In the genomic region with DNA sequence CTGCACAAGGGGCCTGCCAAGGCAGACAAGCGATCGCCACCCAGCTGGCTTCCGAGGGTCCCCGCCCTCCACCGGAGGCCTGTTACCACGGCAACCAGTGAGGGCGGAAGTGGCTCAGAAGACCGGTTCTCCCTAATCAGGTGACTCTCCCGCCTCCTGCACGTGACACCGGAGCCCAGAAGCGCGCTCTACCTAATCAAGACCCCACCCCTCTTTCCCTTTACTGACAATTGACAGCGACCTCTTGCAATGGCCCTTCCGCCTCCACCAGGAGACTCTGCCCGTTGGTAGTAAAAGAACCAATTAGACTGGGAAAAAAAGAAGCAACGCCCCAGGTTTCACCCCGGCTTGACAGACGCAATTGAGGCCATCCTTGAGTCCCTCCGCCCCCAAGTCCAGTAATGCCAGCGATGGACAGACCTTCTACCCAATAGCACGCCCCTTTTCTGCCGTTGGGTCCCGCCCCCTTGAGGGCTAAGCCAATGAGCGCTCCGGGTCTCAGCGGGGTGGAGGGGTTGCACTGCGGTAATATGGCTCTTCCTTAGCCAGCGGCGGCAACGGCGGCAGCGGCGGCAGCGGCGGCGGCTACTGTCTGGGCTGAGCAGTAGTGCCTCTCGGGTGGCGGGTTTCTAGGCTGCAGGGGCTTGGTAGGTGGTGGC, we compare ENCODE assay signal across 8 cellular contexts. TPM values are rescaled to one million over a fixed set of nuclear protein-coding genes. Genes with fewer than 3 reads are reported as not detected.
DNase-seq lines count a peak whose midpoint lies in the region; ATAC-seq and TF ChIP-seq lines count a peak whose summit lies in the region.

A gene (plus strand): TSS at position 525 of the 659 bp plus-strand sequence. CDS start 198 bp downstream, outside the sequence.

- peak within 1 kb of the TSS; percentile 91 for H3K4me2 ChIP-seq in KMS-11

- no peaks in the 10 kb centered on the region for H4K20me1 ChIP-seq in KMS-11 (ENCODE audit: insufficient read depth)

- H3K79me2 ChIP-seq in KMS-11 (ENCODE audit: insufficient read depth, low read depth), result peaks cover 16% of the 10 kb centered on the region; the same call in 1 of the 2 replicates

- H3K27ac ChIP-seq in KMS-11, result peak within 1 kb of the TSS; percentile 47
- H3K27ac ChIP-seq in Peyer's patch, result peak within 1 kb of the TSS; percentile 94 to 99 (median 96)
- H3K27ac ChIP-seq in muscle layer of colon (ENCODE audit: low read depth, low read length), result peak within 1 kb of the TSS; percentile 93

- peak within 1 kb of the TSS; percentile 64 for H2AFZ ChIP-seq in KMS-11 (ENCODE audit: low read depth)

- TF ChIP-seq POLR2A in Peyer's patch (IDR thresholded peaks at IDR 0.05), result peak; percentile 78 to 90

- no peak for TF ChIP-seq CTCF in KMS-11 (conservative IDR thresholded peaks at IDR 0.05; ENCODE audit: low read depth, low read length)
- peak in 4 of 6 experiments; percentile 12 to 44 (median 38) for TF ChIP-seq CTCF in Peyer's patch (IDR thresholded peaks at IDR 0.05)

- DNase-seq in DMS53 treated with DMSO at 0.1 percent for 48 hours (lab: John Stamatoyannopoulos, UW; ENCODE audit: unreplicated experiment) (peak; percentile 100), Peyer's patch (peak; percentile 97 to 99 (median 99))
- DNase-seq in activated T-cell treated with anti-CD3 and anti-CD28 coated beads, Interleukin-2, amount 50 U/mL, for 48 hours, result peak; percentile 99 to 100
- peak; percentile 96 for DNase-seq in stimulated activated CD8-positive, alpha-beta memory T cell treated with anti-CD3 and anti-CD28 coated beads, Interleukin-7, amount 100 ng/mL, for 24 hours (ENCODE audit: low read depth)

- peaks cover 37% of the 10 kb centered on the region for H3K4me1 ChIP-seq in KMS-11 (ENCODE audit: low read depth, poor library complexity, severe bottlenecking)
- peaks cover 0 to 19% (median 9%) of the 10 kb centered on the region in 4 donors for H3K4me1 ChIP-seq in Peyer's patch
- peaks cover 28% of the 10 kb centered on the region for H3K4me1 ChIP-seq in muscle layer of colon (ENCODE audit: insufficient read depth, low read length)

- H3K27me3 ChIP-seq in KMS-11 (ENCODE audit: insufficient read depth, low read depth), result no peaks in the 10 kb centered on the region
- H3K27me3 ChIP-seq in Peyer's patch, result no peaks in the 10 kb centered on the region
- H3K27me3 ChIP-seq in muscle layer of colon (ENCODE audit: control insufficient read depth in 1 of 2, insufficient read depth in 2 of 2, low read length in 2 of 2), result no peaks in the 10 kb centered on the region

- no peaks in the 10 kb centered on the region for H3K36me3 ChIP-seq in KMS-11 (ENCODE audit: insufficient read depth)
- no peaks in the 10 kb centered on the region for H3K36me3 ChIP-seq in Peyer's patch
- H3K36me3 ChIP-seq in muscle layer of colon (ENCODE audit: insufficient read depth, low read length), result no peaks in the 10 kb centered on the region

- H3K4me3 ChIP-seq in KMS-11 (IDR thresholded peaks at IDR 0.05; ENCODE audit: insufficient read depth, low read depth, low read length) (peak within 1 kb of the TSS; percentile 61), Peyer's patch (peak within 1 kb of the TSS; percentile 86 to 98 (median 96)), muscle layer of colon (ENCODE audit: low read depth in 1 of 2, low read length in 2 of 2) (peak within 1 kb of the TSS; percentile 59 to 95)

- no peaks in the 10 kb centered on the region for H3K9me3 ChIP-seq in Peyer's patch
- H3K9me3 ChIP-seq in muscle layer of colon (ENCODE audit: low read length), result no peaks in the 10 kb centered on the region

- peak; percentile 78 for ATAC-seq in GM21737 (IDR thresholded peaks at IDR 0.05; ENCODE audit: unreplicated experiment)
- ATAC-seq in esophagus mucosa, result peak; percentile 97

- H3K9ac ChIP-seq in KMS-11 (peak within 1 kb of the TSS; percentile 65), muscle layer of colon (ENCODE audit: low read length) (peak within 1 kb of the TSS; percentile 81)

RNA-seq across cellular contexts. Expression of the gene that starts here (rescaled TPM):
- 10 to 100 TPM; 13.8 to 64.4 (median 22.1) TPM for total RNA-seq in Peyer's patch
- total RNA-seq in esophagus mucosa, result 8.8 TPM

Comparison
In these comparisons a context has a peak if more than half of its experiments do, and no peak if none do; other contexts are left out.
1. Peak in every context shown above with its lines: DNase-seq, ATAC-seq, H3K4me3 ChIP-seq and H3K27ac ChIP-seq.